ENCODE assay signal across 1 cellular context in the genomic region with DNA sequence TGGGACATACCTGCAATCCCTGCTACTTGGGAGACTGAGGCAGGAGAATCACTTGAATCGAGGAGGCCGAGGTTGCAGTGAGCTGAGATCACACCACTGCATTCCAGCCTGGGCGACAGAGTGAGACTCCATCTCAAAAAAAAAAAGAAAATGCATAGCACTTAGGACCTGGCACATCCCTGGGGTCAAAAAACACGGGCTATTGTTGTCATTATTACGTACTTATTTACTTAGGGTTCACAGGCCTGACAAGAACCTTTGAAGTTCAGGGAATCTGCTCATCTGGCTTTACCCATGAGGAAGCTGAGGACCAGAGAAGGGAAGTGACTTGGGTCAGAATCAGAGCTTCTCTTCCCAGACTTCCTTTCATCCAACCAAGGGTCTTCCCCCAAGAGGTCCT.
TF ChIP-seq lines count a peak whose summit lies in the region.

No MANE protein-coding gene starts in this region.

TF ChIP-seq in HepG2, 621 proteins besides CTCF, POLR2A, EP300 and RAD21 (continued from another document and continues in another):
- TF ChIP-seq, protein P1, sequence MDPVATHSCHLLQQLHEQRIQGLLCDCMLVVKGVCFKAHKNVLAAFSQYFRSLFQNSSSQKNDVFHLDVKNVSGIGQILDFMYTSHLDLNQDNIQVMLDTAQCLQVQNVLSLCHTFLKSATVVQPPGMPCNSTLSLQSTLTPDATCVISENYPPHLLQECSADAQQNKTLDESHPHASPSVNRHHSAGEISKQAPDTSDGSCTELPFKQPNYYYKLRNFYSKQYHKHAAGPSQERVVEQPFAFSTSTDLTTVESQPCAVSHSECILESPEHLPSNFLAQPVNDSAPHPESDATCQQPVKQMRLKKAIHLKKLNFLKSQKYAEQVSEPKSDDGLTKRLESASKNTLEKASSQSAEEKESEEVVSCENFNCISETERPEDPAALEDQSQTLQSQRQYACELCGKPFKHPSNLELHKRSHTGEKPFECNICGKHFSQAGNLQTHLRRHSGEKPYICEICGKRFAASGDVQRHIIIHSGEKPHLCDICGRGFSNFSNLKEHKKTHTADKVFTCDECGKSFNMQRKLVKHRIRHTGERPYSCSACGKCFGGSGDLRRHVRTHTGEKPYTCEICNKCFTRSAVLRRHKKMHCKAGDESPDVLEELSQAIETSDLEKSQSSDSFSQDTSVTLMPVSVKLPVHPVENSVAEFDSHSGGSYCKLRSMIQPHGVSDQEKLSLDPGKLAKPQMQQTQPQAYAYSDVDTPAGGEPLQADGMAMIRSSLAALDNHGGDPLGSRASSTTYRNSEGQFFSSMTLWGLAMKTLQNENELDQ (CRISPR knock-in tag; IDR thresholded peaks at IDR 0.05; ENCODE audit: borderline replicate concordance) = no peak
- peak; percentile 37; the same call in 1 of the 2 replicates for TF ChIP-seq ATF1 (CRISPR knock-in tag; IDR thresholded peaks at IDR 0.05)
- no peak for TF ChIP-seq ZNF772 (CRISPR knock-in tag; IDR thresholded peaks at IDR 0.05)
- TF ChIP-seq KDM4B (CRISPR knock-in tag; IDR thresholded peaks at IDR 0.05) = no peak
- TF ChIP-seq, protein P2, sequence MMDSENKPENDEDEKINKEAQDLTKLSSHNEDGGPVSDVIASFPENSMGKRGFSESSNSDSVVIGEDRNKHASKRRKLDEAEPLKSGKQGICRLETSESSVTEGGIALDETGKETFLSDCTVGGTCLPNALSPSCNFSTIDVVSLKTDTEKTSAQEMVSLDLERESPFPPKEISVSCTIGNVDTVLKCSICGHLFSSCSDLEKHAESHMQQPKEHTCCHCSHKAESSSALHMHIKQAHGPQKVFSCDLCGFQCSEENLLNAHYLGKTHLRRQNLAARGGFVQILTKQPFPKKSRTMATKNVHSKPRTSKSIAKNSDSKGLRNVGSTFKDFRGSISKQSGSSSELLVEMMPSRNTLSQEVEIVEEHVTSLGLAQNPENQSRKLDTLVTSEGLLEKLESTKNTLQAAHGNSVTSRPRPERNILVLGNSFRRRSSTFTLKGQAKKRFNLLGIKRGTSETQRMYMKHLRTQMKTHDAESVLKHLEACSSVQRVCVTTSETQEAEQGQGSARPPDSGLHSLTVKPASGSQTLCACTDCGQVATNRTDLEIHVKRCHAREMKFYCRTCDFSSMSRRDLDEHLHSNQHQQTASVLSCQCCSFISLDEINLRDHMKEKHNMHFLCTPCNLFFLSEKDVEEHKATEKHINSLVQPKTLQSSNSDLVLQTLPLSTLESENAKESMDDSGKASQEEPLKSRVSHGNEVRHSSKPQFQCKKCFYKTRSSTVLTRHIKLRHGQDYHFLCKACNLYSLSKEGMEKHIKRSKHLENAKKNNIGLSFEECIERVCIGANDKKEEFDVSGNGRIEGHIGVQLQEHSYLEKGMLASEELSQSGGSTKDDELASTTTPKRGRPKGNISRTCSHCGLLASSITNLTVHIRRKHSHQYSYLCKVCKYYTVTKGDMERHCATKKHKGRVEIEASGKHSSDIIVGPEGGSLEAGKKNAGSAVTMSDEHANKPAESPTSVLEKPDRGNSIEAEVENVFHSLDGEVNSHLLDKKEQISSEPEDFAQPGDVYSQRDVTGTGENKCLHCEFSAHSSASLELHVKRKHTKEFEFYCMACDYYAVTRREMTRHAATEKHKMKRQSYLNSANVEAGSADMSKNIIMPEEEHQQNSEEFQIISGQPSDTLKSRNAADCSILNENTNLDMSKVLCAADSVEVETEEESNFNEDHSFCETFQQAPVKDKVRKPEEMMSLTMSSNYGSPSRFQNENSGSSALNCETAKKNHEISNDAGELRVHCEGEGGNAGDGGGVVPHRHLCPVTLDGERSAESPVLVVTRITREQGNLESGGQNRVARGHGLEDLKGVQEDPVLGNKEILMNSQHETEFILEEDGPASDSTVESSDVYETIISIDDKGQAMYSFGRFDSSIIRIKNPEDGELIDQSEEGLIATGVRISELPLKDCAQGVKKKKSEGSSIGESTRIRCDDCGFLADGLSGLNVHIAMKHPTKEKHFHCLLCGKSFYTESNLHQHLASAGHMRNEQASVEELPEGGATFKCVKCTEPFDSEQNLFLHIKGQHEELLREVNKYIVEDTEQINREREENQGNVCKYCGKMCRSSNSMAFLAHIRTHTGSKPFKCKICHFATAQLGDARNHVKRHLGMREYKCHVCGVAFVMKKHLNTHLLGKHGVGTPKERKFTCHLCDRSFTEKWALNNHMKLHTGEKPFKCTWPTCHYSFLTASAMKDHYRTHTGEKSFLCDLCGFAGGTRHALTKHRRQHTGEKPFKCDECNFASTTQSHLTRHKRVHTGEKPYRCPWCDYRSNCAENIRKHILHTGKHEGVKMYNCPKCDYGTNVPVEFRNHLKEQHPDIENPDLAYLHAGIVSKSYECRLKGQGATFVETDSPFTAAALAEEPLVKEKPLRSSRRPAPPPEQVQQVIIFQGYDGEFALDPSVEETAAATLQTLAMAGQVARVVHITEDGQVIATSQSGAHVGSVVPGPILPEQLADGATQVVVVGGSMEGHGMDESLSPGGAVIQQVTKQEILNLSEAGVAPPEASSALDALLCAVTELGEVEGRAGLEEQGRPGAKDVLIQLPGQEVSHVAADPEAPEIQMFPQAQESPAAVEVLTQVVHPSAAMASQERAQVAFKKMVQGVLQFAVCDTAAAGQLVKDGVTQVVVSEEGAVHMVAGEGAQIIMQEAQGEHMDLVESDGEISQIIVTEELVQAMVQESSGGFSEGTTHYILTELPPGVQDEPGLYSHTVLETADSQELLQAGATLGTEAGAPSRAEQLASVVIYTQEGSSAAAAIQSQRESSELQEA (CRISPR knock-in tag; IDR thresholded peaks at IDR 0.05; ENCODE audit: not compliant biosample characterization) = no peak
- TF ChIP-seq RFXAP (CRISPR knock-in tag; IDR thresholded peaks at IDR 0.05; ENCODE audit: borderline replicate concordance) = no peak
- TF ChIP-seq, protein P3, sequence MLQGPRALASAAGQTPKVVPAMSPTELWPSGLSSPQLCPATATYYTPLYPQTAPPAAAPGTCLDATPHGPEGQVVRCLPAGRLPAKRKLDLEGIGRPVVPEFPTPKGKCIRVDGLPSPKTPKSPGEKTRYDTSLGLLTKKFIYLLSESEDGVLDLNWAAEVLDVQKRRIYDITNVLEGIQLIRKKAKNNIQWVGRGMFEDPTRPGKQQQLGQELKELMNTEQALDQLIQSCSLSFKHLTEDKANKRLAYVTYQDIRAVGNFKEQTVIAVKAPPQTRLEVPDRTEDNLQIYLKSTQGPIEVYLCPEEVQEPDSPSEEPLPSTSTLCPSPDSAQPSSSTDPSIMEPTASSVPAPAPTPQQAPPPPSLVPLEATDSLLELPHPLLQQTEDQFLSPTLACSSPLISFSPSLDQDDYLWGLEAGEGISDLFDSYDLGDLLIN (CRISPR knock-in tag; IDR thresholded peaks at IDR 0.05; ENCODE audit: borderline replicate concordance) = no peak
- TF ChIP-seq KDM6A (CRISPR knock-in tag; IDR thresholded peaks at IDR 0.05; ENCODE audit: low read depth) = peak; percentile 47; the same call in 1 of the 2 replicates
- TF ChIP-seq, protein P4, sequence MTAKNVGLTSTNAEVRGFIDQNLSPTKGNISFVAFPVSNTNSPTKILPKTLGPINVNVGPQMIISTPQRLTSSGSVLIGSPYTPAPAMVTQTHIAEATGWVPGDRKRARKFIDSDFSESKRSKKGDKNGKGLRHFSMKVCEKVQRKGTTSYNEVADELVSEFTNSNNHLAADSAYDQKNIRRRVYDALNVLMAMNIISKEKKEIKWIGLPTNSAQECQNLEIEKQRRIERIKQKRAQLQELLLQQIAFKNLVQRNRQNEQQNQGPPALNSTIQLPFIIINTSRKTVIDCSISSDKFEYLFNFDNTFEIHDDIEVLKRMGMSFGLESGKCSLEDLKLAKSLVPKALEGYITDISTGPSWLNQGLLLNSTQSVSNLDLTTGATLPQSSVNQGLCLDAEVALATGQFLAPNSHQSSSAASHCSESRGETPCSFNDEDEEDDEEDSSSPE (CRISPR knock-in tag; IDR thresholded peaks at IDR 0.05) = no peak
- TF ChIP-seq, protein P5, sequence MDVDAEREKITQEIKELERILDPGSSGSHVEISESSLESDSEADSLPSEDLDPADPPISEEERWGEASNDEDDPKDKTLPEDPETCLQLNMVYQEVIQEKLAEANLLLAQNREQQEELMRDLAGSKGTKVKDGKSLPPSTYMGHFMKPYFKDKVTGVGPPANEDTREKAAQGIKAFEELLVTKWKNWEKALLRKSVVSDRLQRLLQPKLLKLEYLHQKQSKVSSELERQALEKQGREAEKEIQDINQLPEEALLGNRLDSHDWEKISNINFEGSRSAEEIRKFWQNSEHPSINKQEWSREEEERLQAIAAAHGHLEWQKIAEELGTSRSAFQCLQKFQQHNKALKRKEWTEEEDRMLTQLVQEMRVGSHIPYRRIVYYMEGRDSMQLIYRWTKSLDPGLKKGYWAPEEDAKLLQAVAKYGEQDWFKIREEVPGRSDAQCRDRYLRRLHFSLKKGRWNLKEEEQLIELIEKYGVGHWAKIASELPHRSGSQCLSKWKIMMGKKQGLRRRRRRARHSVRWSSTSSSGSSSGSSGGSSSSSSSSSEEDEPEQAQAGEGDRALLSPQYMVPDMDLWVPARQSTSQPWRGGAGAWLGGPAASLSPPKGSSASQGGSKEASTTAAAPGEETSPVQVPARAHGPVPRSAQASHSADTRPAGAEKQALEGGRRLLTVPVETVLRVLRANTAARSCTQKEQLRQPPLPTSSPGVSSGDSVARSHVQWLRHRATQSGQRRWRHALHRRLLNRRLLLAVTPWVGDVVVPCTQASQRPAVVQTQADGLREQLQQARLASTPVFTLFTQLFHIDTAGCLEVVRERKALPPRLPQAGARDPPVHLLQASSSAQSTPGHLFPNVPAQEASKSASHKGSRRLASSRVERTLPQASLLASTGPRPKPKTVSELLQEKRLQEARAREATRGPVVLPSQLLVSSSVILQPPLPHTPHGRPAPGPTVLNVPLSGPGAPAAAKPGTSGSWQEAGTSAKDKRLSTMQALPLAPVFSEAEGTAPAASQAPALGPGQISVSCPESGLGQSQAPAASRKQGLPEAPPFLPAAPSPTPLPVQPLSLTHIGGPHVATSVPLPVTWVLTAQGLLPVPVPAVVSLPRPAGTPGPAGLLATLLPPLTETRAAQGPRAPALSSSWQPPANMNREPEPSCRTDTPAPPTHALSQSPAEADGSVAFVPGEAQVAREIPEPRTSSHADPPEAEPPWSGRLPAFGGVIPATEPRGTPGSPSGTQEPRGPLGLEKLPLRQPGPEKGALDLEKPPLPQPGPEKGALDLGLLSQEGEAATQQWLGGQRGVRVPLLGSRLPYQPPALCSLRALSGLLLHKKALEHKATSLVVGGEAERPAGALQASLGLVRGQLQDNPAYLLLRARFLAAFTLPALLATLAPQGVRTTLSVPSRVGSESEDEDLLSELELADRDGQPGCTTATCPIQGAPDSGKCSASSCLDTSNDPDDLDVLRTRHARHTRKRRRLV (CRISPR knock-in tag; IDR thresholded peaks at IDR 0.05) = no peak
- TF ChIP-seq, protein P6, sequence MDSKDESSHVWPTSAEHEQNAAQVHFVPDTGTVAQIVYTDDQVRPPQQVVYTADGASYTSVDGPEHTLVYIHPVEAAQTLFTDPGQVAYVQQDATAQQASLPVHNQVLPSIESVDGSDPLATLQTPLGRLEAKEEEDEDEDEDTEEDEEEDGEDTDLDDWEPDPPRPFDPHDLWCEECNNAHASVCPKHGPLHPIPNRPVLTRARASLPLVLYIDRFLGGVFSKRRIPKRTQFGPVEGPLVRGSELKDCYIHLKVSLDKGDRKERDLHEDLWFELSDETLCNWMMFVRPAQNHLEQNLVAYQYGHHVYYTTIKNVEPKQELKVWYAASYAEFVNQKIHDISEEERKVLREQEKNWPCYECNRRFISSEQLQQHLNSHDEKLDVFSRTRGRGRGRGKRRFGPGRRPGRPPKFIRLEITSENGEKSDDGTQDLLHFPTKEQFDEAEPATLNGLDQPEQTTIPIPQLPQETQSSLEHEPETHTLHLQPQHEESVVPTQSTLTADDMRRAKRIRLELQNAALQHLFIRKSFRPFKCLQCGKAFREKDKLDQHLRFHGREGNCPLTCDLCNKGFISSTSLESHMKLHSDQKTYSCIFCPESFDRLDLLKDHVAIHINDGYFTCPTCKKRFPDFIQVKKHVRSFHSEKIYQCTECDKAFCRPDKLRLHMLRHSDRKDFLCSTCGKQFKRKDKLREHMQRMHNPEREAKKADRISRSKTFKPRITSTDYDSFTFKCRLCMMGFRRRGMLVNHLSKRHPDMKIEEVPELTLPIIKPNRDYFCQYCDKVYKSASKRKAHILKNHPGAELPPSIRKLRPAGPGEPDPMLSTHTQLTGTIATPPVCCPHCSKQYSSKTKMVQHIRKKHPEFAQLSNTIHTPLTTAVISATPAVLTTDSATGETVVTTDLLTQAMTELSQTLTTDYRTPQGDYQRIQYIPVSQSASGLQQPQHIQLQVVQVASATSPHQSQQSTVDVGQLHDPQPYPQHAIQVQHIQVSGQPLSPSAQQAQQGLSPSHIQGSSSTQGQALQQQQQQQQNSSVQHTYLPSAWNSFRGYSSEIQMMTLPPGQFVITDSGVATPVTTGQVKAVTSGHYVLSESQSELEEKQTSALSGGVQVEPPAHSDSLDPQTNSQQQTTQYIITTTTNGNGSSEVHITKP (CRISPR knock-in tag; IDR thresholded peaks at IDR 0.05; ENCODE audit: low read depth) = no peak
- TF ChIP-seq BHLHE40 (IDR thresholded peaks at IDR 0.05; ENCODE audit: low read length) = peak; percentile 61; the same call in 1 of the 2 replicates
- no peak for TF ChIP-seq ZNF451 (CRISPR knock-in tag; IDR thresholded peaks at IDR 0.05)
- no peak for TF ChIP-seq ELF1 (CRISPR knock-in tag; IDR thresholded peaks at IDR 0.05)
- TF ChIP-seq, protein P7, sequence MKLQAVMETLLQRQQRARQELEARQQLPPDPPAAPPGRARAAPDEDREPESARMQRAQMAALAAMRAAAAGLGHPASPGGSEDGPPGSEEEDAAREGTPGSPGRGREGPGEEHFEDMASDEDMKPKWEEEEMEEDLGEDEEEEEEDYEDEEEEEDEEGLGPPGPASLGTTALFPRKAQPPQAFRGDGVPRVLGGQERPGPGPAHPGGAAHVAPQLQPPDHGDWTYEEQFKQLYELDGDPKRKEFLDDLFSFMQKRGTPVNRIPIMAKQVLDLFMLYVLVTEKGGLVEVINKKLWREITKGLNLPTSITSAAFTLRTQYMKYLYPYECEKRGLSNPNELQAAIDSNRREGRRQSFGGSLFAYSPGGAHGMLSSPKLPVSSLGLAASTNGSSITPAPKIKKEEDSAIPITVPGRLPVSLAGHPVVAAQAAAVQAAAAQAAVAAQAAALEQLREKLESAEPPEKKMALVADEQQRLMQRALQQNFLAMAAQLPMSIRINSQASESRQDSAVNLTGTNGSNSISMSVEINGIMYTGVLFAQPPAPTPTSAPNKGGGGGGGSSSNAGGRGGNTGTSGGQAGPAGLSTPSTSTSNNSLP (IDR thresholded peaks at IDR 0.05; ENCODE audit: low read depth, low read length) = no peak
- no peak for TF ChIP-seq PRPF4 (IDR thresholded peaks at IDR 0.05; ENCODE audit: low read depth, low read length, poor library complexity, severe bottlenecking)
- TF ChIP-seq AKAP8 (CRISPR knock-in tag; IDR thresholded peaks at IDR 0.05) = no peak
- TF ChIP-seq, protein P8, sequence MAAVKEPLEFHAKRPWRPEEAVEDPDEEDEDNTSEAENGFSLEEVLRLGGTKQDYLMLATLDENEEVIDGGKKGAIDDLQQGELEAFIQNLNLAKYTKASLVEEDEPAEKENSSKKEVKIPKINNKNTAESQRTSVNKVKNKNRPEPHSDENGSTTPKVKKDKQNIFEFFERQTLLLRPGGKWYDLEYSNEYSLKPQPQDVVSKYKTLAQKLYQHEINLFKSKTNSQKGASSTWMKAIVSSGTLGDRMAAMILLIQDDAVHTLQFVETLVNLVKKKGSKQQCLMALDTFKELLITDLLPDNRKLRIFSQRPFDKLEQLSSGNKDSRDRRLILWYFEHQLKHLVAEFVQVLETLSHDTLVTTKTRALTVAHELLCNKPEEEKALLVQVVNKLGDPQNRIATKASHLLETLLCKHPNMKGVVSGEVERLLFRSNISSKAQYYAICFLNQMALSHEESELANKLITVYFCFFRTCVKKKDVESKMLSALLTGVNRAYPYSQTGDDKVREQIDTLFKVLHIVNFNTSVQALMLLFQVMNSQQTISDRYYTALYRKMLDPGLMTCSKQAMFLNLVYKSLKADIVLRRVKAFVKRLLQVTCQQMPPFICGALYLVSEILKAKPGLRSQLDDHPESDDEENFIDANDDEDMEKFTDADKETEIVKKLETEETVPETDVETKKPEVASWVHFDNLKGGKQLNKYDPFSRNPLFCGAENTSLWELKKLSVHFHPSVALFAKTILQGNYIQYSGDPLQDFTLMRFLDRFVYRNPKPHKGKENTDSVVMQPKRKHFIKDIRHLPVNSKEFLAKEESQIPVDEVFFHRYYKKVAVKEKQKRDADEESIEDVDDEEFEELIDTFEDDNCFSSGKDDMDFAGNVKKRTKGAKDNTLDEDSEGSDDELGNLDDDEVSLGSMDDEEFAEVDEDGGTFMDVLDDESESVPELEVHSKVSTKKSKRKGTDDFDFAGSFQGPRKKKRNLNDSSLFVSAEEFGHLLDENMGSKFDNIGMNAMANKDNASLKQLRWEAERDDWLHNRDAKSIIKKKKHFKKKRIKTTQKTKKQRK (IDR thresholded peaks at IDR 0.05; ENCODE audit: low read length) = no peak
